Comparison of ENCODE assay signal across 7 cellular contexts in the genomic region with DNA sequence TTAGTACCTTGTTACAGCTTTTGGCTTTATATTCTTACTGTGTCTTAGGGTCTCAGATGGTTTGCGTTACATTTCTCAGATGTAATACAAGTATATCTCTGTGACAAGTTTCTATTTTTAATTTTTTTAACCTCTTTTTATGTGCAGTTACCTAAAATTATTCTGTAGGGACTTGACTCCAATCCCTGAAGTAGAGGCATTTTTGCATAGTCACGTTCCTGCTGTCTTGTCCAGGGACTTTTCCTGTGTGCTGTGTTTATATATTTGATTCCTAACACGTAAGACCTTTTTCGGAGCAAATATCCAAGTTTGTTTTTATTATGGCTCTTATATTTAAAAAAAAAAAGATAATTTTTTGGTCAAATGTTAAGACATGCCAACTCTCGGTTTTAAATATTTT.
"Had no signal": no experiment of that assay in that cellular context is flagged by ENCODE, and none has a peak within 500 bp of the region (broad histone marks: within the 10 kb centered on the region; RNA-seq: fewer than 3 reads in every experiment).

No MANE protein-coding gene starts in this region.

- H3K4me3 ChIP-seq: GM23338 had no signal

- H3K4me2 ChIP-seq: GM23338 had no signal

- DNase-seq: H9, HCEC 1CT, KBM-7 had no signal

- ATAC-seq: GM23338 had no signal

- FAIRE-seq: H1, H54, HTR-8/SVneo had no signal

- H2AFZ ChIP-seq: GM23338 had no signal
